1 cellular context compared by ENCODE assay signal in the genomic region with DNA sequence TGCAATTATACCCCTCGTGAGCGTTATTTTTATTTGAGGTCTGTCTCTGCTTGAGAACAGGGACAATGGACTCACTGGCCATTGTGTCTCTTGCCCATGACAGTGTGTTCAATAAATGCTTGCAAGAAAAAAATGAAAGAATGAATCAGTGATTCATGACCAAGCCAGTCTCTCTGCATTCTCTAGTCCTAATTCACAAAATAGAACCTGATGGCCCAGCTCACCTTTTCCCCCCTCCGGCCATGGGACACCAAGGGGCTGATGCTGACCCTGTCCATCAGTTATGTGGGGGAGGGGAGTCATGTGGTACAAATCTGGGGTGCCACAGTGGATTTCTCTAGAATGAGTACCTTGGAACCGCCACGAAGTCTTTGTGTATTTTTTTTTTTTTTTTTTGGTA.
TF ChIP-seq lines count a peak whose summit lies in the region.

No MANE protein-coding gene starts in this region.

TF ChIP-seq in HEK293T, 16 proteins besides CTCF, POLR2A, EP300 and RAD21 (continued from another document):
- TF ChIP-seq, protein P1, sequence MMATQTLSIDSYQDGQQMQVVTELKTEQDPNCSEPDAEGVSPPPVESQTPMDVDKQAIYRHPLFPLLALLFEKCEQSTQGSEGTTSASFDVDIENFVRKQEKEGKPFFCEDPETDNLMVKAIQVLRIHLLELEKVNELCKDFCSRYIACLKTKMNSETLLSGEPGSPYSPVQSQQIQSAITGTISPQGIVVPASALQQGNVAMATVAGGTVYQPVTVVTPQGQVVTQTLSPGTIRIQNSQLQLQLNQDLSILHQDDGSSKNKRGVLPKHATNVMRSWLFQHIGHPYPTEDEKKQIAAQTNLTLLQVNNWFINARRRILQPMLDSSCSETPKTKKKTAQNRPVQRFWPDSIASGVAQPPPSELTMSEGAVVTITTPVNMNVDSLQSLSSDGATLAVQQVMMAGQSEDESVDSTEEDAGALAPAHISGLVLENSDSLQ (IDR thresholded peaks at IDR 0.05): no peak
- TF ChIP-seq FOXA1 (IDR thresholded peaks at IDR 0.05): no peak
- no peak for TF ChIP-seq CTBP1 (IDR thresholded peaks at IDR 0.05; ENCODE audit: borderline replicate concordance)
- TF ChIP-seq L3MBTL2 (conservative IDR thresholded peaks at IDR 0.05): no peak
